20 cellular contexts compared by ENCODE assay signal in genomic region chr18:64678048-64678447, GRCh38.
"Had no signal": no experiment of that assay in that cellular context is flagged by ENCODE, and none has a peak within 500 bp of the region (broad histone marks: within the 10 kb centered on the region; RNA-seq: fewer than 3 reads in every experiment).

No MANE protein-coding gene starts in this region.

- H3K9me3 ChIP-seq: ascending aorta, breast epithelium, mucosa of descending colon, neutrophil, thoracic aorta had no signal

- H3K27ac ChIP-seq: ascending aorta, breast epithelium, foreskin keratinocyte, neutrophil, thoracic aorta, VCaP had no signal

- H3K36me3 Mint-ChIP-seq: activated CD4-positive, alpha-beta memory T cell treated with anti-CD3 and anti-CD28 coated beads for 36 hours; activated CD8-positive, alpha-beta memory T cell treated with anti-CD3 and anti-CD28 coated beads, Interleukin-2, amount 10 ng/mL, durations not matched to agents 7 days and 5 days; naive thymus-derived CD8-positive, alpha-beta T cell had no signal

- ATAC-seq: activated CD8-positive, alpha-beta memory T cell treated with anti-CD3 and anti-CD28 coated beads, Interleukin-2, amount 10 ng/mL, durations not matched to agents 7 days and 5 days; activated naive CD8-positive, alpha-beta T cell treated with anti-CD3 and anti-CD28 coated beads, Interleukin-2, amount 50 U/mL, for 24 hours; foreskin keratinocyte; left cardiac atrium; mucosa of descending colon; naive thymus-derived CD8-positive, alpha-beta T cell had no signal

- H3K27me3 ChIP-seq: ascending aorta, breast epithelium, foreskin keratinocyte, neutrophil had no signal

- H3K4me3 ChIP-seq: ascending aorta, breast epithelium, mucosa of descending colon, thoracic aorta had no signal

- H3K36me3 ChIP-seq: ascending aorta, breast epithelium, neutrophil, thoracic aorta had no signal

- H3K4me3 Mint-ChIP-seq: activated CD4-positive, alpha-beta memory T cell treated with anti-CD3 and anti-CD28 coated beads for 36 hours; activated CD8-positive, alpha-beta memory T cell treated with anti-CD3 and anti-CD28 coated beads, Interleukin-2, amount 10 ng/mL, durations not matched to agents 7 days and 5 days; activated naive CD4-positive, alpha-beta T cell treated with anti-CD3 and anti-CD28 coated beads for 36 hours; activated naive CD8-positive, alpha-beta T cell treated with anti-CD3 and anti-CD28 coated beads, Interleukin-2, amount 50 U/mL, for 24 hours; naive thymus-derived CD8-positive, alpha-beta T cell had no signal

- H3K4me1 ChIP-seq: ascending aorta, breast epithelium, foreskin keratinocyte had no signal

- DNase-seq: activated CD4-positive, alpha-beta memory T cell treated with anti-CD3 and anti-CD28 coated beads for 36 hours; activated CD8-positive, alpha-beta memory T cell treated with anti-CD3 and anti-CD28 coated beads, Interleukin-2, amount 10 ng/mL, durations not matched to agents 7 days and 5 days; activated naive CD4-positive, alpha-beta T cell treated with anti-CD3 and anti-CD28 coated beads for 36 hours; activated naive CD8-positive, alpha-beta T cell treated with anti-CD3 and anti-CD28 coated beads, Interleukin-2, amount 50 U/mL, for 24 hours; activated T-cell treated with anti-CD3 and anti-CD28 coated beads, Interleukin-2, amount 50 U/mL, for 1 hour; cerebellar nuclear complex; effector memory CD4-positive, alpha-beta T cell; foreskin keratinocyte; glutamatergic neuron; hypothalamus; left cardiac atrium; mucosa of descending colon; naive thymus-derived CD8-positive, alpha-beta T cell; stimulated activated CD4-positive, alpha-beta T cell treated with anti-CD3 and anti-CD28 coated beads, Interleukin-1b, Interleukin-23, amount 100 ng/mL, for 48 hours had no signal

- H3K27me3 Mint-ChIP-seq: activated CD4-positive, alpha-beta memory T cell treated with anti-CD3 and anti-CD28 coated beads for 36 hours; activated CD8-positive, alpha-beta memory T cell treated with anti-CD3 and anti-CD28 coated beads, Interleukin-2, amount 10 ng/mL, durations not matched to agents 7 days and 5 days; activated naive CD8-positive, alpha-beta T cell treated with anti-CD3 and anti-CD28 coated beads, Interleukin-2, amount 50 U/mL, for 24 hours; naive thymus-derived CD8-positive, alpha-beta T cell had no signal

- H3K4me1 Mint-ChIP-seq: activated CD8-positive, alpha-beta memory T cell treated with anti-CD3 and anti-CD28 coated beads, Interleukin-2, amount 10 ng/mL, durations not matched to agents 7 days and 5 days; activated naive CD8-positive, alpha-beta T cell treated with anti-CD3 and anti-CD28 coated beads, Interleukin-2, amount 50 U/mL, for 24 hours; naive thymus-derived CD8-positive, alpha-beta T cell had no signal

- H3K27ac Mint-ChIP-seq: activated CD4-positive, alpha-beta memory T cell treated with anti-CD3 and anti-CD28 coated beads for 36 hours; activated CD8-positive, alpha-beta memory T cell treated with anti-CD3 and anti-CD28 coated beads, Interleukin-2, amount 10 ng/mL, durations not matched to agents 7 days and 5 days; activated naive CD4-positive, alpha-beta T cell treated with anti-CD3 and anti-CD28 coated beads for 36 hours; activated naive CD8-positive, alpha-beta T cell treated with anti-CD3 and anti-CD28 coated beads, Interleukin-2, amount 50 U/mL, for 24 hours; activated T-helper 2 cell treated with anti-CD3 and anti-CD28 coated beads, Interferon-gamma antibody, Interleukin-2, Interleukin-4, amounts not matched to agents 10 μg/mL and 5 μg/mL and 100 μg/mL, durations not matched to agents 14 hours and 24 hours and 36 hours; naive thymus-derived CD8-positive, alpha-beta T cell had no signal
